15 cellular contexts compared by ENCODE assay signal in the genomic region with DNA sequence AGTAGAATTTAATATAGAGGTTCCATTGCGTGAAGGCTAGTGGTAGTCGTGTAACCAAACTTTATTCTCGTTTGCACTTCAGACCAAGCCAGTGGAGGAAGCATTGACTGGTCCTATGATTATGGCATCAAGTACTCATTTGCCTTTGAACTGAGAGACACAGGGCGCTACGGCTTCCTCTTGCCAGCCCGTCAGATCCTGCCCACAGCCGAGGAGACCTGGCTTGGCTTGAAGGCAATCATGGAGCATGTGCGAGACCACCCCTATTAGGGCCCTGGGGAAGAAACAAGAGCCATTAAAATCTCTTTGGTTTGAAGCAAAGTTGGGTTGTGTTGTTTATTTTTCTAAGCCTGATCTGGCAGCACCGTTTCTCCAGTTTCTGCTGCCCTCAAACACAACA. TPM values are rescaled to one million over a fixed set of nuclear protein-coding genes. Genes with fewer than 3 reads are reported as not detected.
DNase-seq lines count a peak whose midpoint lies in the region; ATAC-seq and TF ChIP-seq lines count a peak whose summit lies in the region.
"Had no signal": no experiment of that assay in that cellular context is flagged by ENCODE, and none has a peak within 500 bp of the region (broad histone marks: within the 10 kb centered on the region; RNA-seq: fewer than 3 reads in every experiment).

No MANE protein-coding gene starts in this region.

- no peaks in the 10 kb centered on the region for H3K79me2 ChIP-seq in OCI-LY1 (ENCODE audit: insufficient read depth, low read length)

- H3K4me3 Mint-ChIP-seq in neural crest cell (no peak overlapping the region), endodermal cell (no peak overlapping the region)
- H3K4me3 Mint-ChIP-seq: CD4-positive, alpha-beta T cell had no signal

- no peaks in the 10 kb centered on the region for H3K9me2 ChIP-seq in OCI-LY1 (ENCODE audit: low read depth, low read length)

- H3K27me3 ChIP-seq in OCI-LY1 (ENCODE audit: insufficient read depth, low read length) = no peaks in the 10 kb centered on the region; the same call in 1 of the 2 replicates
- H3K27me3 ChIP-seq in esophagus (ENCODE audit: control insufficient read depth in 1 of 2, insufficient read depth in 2 of 2, low read length in 2 of 2) = no peaks in the 10 kb centered on the region
- no peaks in the 10 kb centered on the region for H3K27me3 ChIP-seq in endodermal cell (ENCODE audit: control insufficient read depth, insufficient read depth, low read length, poor library complexity, severe bottlenecking)

- DNase-seq in neural crest cell (ENCODE audit: low read depth, low spot score) (no peak), HCEC 1CT (no peak), endodermal cell (no peak), left colon (no peak)
- no peak for DNase-seq in stimulated activated CD4-positive, alpha-beta T cell treated with anti-CD3 and anti-CD28 coated beads, Interleukin-2, amount 100 ng/mL, for 24 hours
- DNase-seq: ACHN; Caco-2; CD4-positive, alpha-beta T cell; GOT3; H7 had no signal

- no peaks in the 10 kb centered on the region for H3F3A ChIP-seq in OCI-LY1 (ENCODE audit: insufficient read depth, low read length)

- H3K9me3 Mint-ChIP-seq in neural crest cell (peaks cover 7% of the 10 kb centered on the region), endodermal cell (peaks cover 10% of the 10 kb centered on the region)

- ATAC-seq in left colon = no peak

- 56 to 64% methylated on average over 9 of the region's 9 CpGs for WGBS in esophagus, 2 donors
- 92 to 100% methylated on average over 7 to 9 of the region's 9 CpGs for WGBS in endodermal cell (ENCODE audit: insufficient coverage in 1 of 2, insufficient read length in 1 of 2), 2 experiments

- H3K9me3 ChIP-seq in OCI-LY1 (ENCODE audit: low read length) = peaks cover 1% of the 10 kb centered on the region; the same call in 1 of the 2 replicates
- H3K9me3 ChIP-seq in esophagus (ENCODE audit: control insufficient read depth in 2 of 2, insufficient read depth in 1 of 2, low read depth in 1 of 2, low read length in 1 of 2) = no peaks in the 10 kb centered on the region
- H3K9me3 ChIP-seq in endodermal cell (ENCODE audit: control insufficient read depth, low read length) = no peaks in the 10 kb centered on the region
- H3K9me3 ChIP-seq: Caco-2 had no signal

- H3K4me1 ChIP-seq in OCI-LY1 (ENCODE audit: insufficient read depth, low read length, severe bottlenecking) (peaks cover 25% of the 10 kb centered on the region), esophagus (ENCODE audit: control insufficient read depth in 2 of 2, insufficient read depth in 2 of 2, low read length in 1 of 2) (peaks cover 0 to 5% of the 10 kb centered on the region in 2 donors), endodermal cell (ENCODE audit: control insufficient read depth, insufficient read depth, low read length) (no peaks in the 10 kb centered on the region)

- H3K4me2 ChIP-seq in OCI-LY1 (ENCODE audit: low read length) = no peak overlapping the region

- H3K4me1 Mint-ChIP-seq in neural crest cell (peaks cover 6% of the 10 kb centered on the region), endodermal cell (no peaks in the 10 kb centered on the region)

- intact Hi-C loops in left colon (cut with DNase I, micrococcal nuclease) = no loop called here

- H3K36me3 ChIP-seq in OCI-LY1 (ENCODE audit: insufficient read depth, low read length) = no peaks in the 10 kb centered on the region; the same call in 1 of the 2 replicates
- no peaks in the 10 kb centered on the region for H3K36me3 ChIP-seq in esophagus (ENCODE audit: control insufficient read depth in 2 of 2, insufficient read depth in 2 of 2, low read length in 1 of 2)
- no peaks in the 10 kb centered on the region for H3K36me3 ChIP-seq in endodermal cell (ENCODE audit: control insufficient read depth, insufficient read depth, low read length)

- no peak overlapping the region for H3K27ac ChIP-seq in OCI-LY1 (ENCODE audit: low read depth, low read length, poor library complexity, severe bottlenecking)
- peak overlapping the region; percentile 63 to 70 for H3K27ac ChIP-seq in esophagus (ENCODE audit: low read depth in 2 of 2, low read length in 1 of 2)
- H3K27ac ChIP-seq in endodermal cell (ENCODE audit: low read depth, low read length) = no peak overlapping the region
- H3K27ac ChIP-seq: C4-2B had no signal

- peak overlapping the region; percentile 9; the same call in 1 of the 2 replicates for H2AFZ ChIP-seq in OCI-LY1 (ENCODE audit: low read length)

- no peak overlapping the region for H3K9ac ChIP-seq in OCI-LY1 (ENCODE audit: low read length)
- no peak overlapping the region for H3K9ac ChIP-seq in endodermal cell (ENCODE audit: extremely low read depth, low read length, poor library complexity, severe bottlenecking)

- H4K20me1 ChIP-seq in OCI-LY1 (ENCODE audit: insufficient read depth, low read length) = no peaks in the 10 kb centered on the region

- no peak overlapping the region for H3K4me3 ChIP-seq in OCI-LY1 (ENCODE audit: low read depth, low read length, poor library complexity, severe bottlenecking)
- no peak overlapping the region for H3K4me3 ChIP-seq in esophagus (ENCODE audit: low read depth in 1 of 2, low read length in 2 of 2)
- H3K4me3 ChIP-seq in endodermal cell (ENCODE audit: low read length) = no peak overlapping the region

- H3K27ac Mint-ChIP-seq in neural crest cell (ENCODE audit: unreplicated experiment) (peak overlapping the region; percentile 47), endodermal cell (no peak overlapping the region)
- H3K27ac Mint-ChIP-seq: CD4-positive, alpha-beta T cell had no signal

- no peak for TF ChIP-seq CTCF in OCI-LY1 (IDR thresholded peaks at IDR 0.05; ENCODE audit: low read length)
- TF ChIP-seq CTCF in neural crest cell (conservative IDR thresholded peaks at IDR 0.05) = no peak
- TF ChIP-seq CTCF in endodermal cell (conservative IDR thresholded peaks at IDR 0.05) = no peak

- H3K27me3 Mint-ChIP-seq in neural crest cell (ENCODE audit: low read depth) = no peaks in the 10 kb centered on the region
- H3K27me3 Mint-ChIP-seq in endodermal cell (ENCODE audit: insufficient read depth) = peaks cover 3% of the 10 kb centered on the region
- H3K27me3 Mint-ChIP-seq: CD4-positive, alpha-beta T cell had no signal

- peaks cover 3% of the 10 kb centered on the region for H3K36me3 Mint-ChIP-seq in neural crest cell (ENCODE audit: low read depth)
- no peaks in the 10 kb centered on the region for H3K36me3 Mint-ChIP-seq in endodermal cell (ENCODE audit: low read depth)

RNA-seq across cellular contexts. Expression of a gene that starts 3.5 kb away (rescaled TPM):
- 10 to 100 TPM in 1 of 2 donors, 1 to 10 TPM in 1; 8.4 to 41.2 TPM for polyA plus RNA-seq in esophagus
- 0.41 and 0.72 TPM in 2 replicates for total RNA-seq in neural crest cell
- not detected for total RNA-seq in endodermal cell
- 0.78 TPM for polyA plus RNA-seq in endodermal cell (2013, experiment 1 of 2)
- 0.37 TPM for polyA plus RNA-seq in endodermal cell (2013, experiment 2 of 2)
- total RNA-seq in left colon = not detected
- total RNA-seq: CD4-positive, alpha-beta T cell; H7; HT-29 had no signal

RNA-seq across cellular contexts. Expression of a gene that starts 22.8 kb away (rescaled TPM):
- polyA plus RNA-seq in esophagus = under 1 TPM; 0.14 to 0.37 TPM
- total RNA-seq in neural crest cell (0.55 and 1.2 TPM in 2 replicates), endodermal cell (under 1 TPM; 0.40 to 0.66 TPM), left colon (1 to 10 TPM; 1.1 to 1.7 TPM)
- polyA plus RNA-seq in endodermal cell (2013, experiment 1 of 2) = 0.75 TPM
- polyA plus RNA-seq in endodermal cell (2013, experiment 2 of 2) = 0.79 TPM
- total RNA-seq: CD4-positive, alpha-beta T cell; H7; HT-29 had no signal
- polyA plus RNA-seq: BJ had no signal

RNA-seq across cellular contexts. Expression of a gene that starts 55.1 kb away (rescaled TPM):
- polyA plus RNA-seq in esophagus = under 1 TPM; 0.01 to 0.04 TPM
- total RNA-seq in neural crest cell (not detected in 2 replicates), endodermal cell (not detected), left colon (not detected)
- not detected for polyA plus RNA-seq in endodermal cell (2013, experiment 1 of 2)
- polyA plus RNA-seq in endodermal cell (2013, experiment 2 of 2) = not detected
- total RNA-seq: Caco-2; CD4-positive, alpha-beta T cell; HT-29 had no signal

Comparison
In these comparisons a context has a peak if more than half of its experiments do, and no peak if none do; other contexts are left out.
1. H3K27ac ChIP-seq: peak in esophagus (2 of 2); none in OCI-LY1 (single experiment) and endodermal cell (single experiment).